Comparison of ENCODE assay signal across 8 cellular contexts in genomic region chr12:118016424-118017264, GRCh38. TPM values are rescaled to one million over a fixed set of nuclear protein-coding genes. Genes with fewer than 3 reads are reported as not detected.
A peak's percentile ranks its signal among the peaks of the same experiment; 100 is the strongest.
DNase-seq lines count a peak whose midpoint lies in the region; ATAC-seq and TF ChIP-seq lines count a peak whose summit lies in the region.

Gene RFC5 (plus strand): TSS chr12:118016703. CDS start chr12:118016828, 125 bp downstream.

- peak within 1 kb of the TSS; percentile 24 for H3K56ac ChIP-seq in IMR-90 (ENCODE audit: extremely low read depth, insufficient read depth, low read length)

- H3K9ac ChIP-seq in IMR-90 (ENCODE audit: low read depth, low read length) = peak within 1 kb of the TSS; percentile 88

- CTCF ChIA-PET in IMR-90 (lab: Yijun Ruan, JAX) (interaction anchor here (0.6 to 0.7 kb wide), 3 partner anchors 32 to 235 kb away, joined by 3 to 6 read pairs (median 4); no protein-coding TSS in a partner anchor), OCI-LY7 (lab: Charles Lee; ENCODE audit: unreplicated experiment) (interaction anchor here (0.6 kb wide), 1 partner anchor 1033 kb away, joined by 3 read pairs; no protein-coding TSS in a partner anchor)

- H4K20me1 ChIP-seq in IMR-90 (ENCODE audit: insufficient read depth, low read length) (no peaks in the 10 kb centered on the region), OCI-LY7 (ENCODE audit: insufficient read depth, low read length) (peaks cover 10% of the 10 kb centered on the region)

- H3K9me1 ChIP-seq in IMR-90 (ENCODE audit: insufficient read depth, low read length) = no peaks in the 10 kb centered on the region

- no peaks in the 10 kb centered on the region for H3K27me3 ChIP-seq in IMR-90 (ENCODE audit: control insufficient read depth, insufficient read depth, low read length)
- H3K27me3 ChIP-seq in mononuclear cell (ENCODE audit: insufficient read depth, low read length) = no peaks in the 10 kb centered on the region

- DNase-seq in DMS 273 treated with DMSO at 0.1 percent for 48 hours (lab: John Stamatoyannopoulos, UW) (peak; percentile 82), IMR-90 (peak; percentile 93), OCI-LY7 (ENCODE audit: low spot score) (peak; percentile 99), epidermal melanocyte (ENCODE audit: insufficient read length, low spot score) (peak; percentile 90)
- DNase-seq in activated CD8-positive, alpha-beta memory T cell treated with anti-CD3 and anti-CD28 coated beads, Interleukin-2, amount 50 U/mL, for 48 hours = peak; percentile 99
- peak; percentile 95 to 98 for DNase-seq in stimulated activated CD8-positive, alpha-beta memory T cell treated with anti-CD3 and anti-CD28 coated beads, Interleukin-2, amount 100 ng/mL, for 48 hours (ENCODE audit: low read depth in 2 of 2)

- POLR2A ChIA-PET in IMR-90 (lab: Charles Lee; ENCODE audit: unreplicated experiment) = interaction anchor here (0.5 kb wide), 1 partner anchor 47 kb away, joined by 4 read pairs; no protein-coding TSS in a partner anchor
- POLR2A ChIA-PET in OCI-LY7 (lab: Charles Lee) = interaction anchor here (0.6 to 1.4 kb wide), 5 partner anchors 10 to 1840 kb away, joined by 3 to 8 read pairs (median 4); no protein-coding TSS in a partner anchor

- no peak within 1 kb of the TSS for H3K18ac ChIP-seq in IMR-90 (ENCODE audit: low read depth, low read length)

- H2AFZ ChIP-seq in IMR-90 (replicated peaks; ENCODE audit: low read length, poor library complexity) = peak within 1 kb of the TSS; percentile 98
- H2AFZ ChIP-seq in OCI-LY7 (ENCODE audit: low read length) = peak within 1 kb of the TSS; percentile 60; the same call in 1 of the 2 replicates

- H2AK5ac ChIP-seq in IMR-90 (ENCODE audit: low read depth, low read length) = no peak within 1 kb of the TSS

- WGBS in IMR-90 (ENCODE audit: extremely low coverage in 2 of 2, insufficient read length in 1 of 2), 2 experiments = 0% methylated on average over 18 of the region's 61 CpGs; no CpG with 5 or more reads in 1 of the 2 experiments

- H2AK9ac ChIP-seq in IMR-90 (replicated peaks; ENCODE audit: low read depth, low read length, poor library complexity) = peak within 1 kb of the TSS; percentile 80

- BruUV-seq in IMR-90 (replicated peaks; lab: Mats Ljungman, UMichigan) (no TSS peak), OCI-LY7 (replicated peaks; lab: Mats Ljungman, UMichigan) (no TSS peak)

- H3K9me2 ChIP-seq in OCI-LY7 (ENCODE audit: insufficient read depth, low read length) = no peaks in the 10 kb centered on the region

- H4K91ac ChIP-seq in IMR-90 (ENCODE audit: insufficient read depth, low read depth, low read length) = no peak within 1 kb of the TSS; the same call in 1 of the 2 replicates

- peak within 1 kb of the TSS; percentile 61; the same call in 1 of the 2 replicates for H3K14ac ChIP-seq in IMR-90 (replicated peaks; ENCODE audit: low read depth, low read length)

- TF ChIP-seq CTCF in IMR-90 (conservative IDR thresholded peaks at IDR 0.05; ENCODE audit: low read depth, low read length) (0 out of 2 replicates have a peak, but pooled peaks have one; percentile 7), OCI-LY7 (conservative IDR thresholded peaks at IDR 0.05; ENCODE audit: low read length) (no peak)

- H3K4me2 ChIP-seq in IMR-90 (ENCODE audit: low read depth, low read length) (peak within 1 kb of the TSS; percentile 95), OCI-LY7 (ENCODE audit: low read length) (peak within 1 kb of the TSS; percentile 81)

- peak within 1 kb of the TSS; percentile 75 to 82 for H4K8ac ChIP-seq in IMR-90 (ENCODE audit: low read depth in 2 of 2, low read length in 2 of 2)

- H3K9me3 ChIP-seq in IMR-90 (ENCODE audit: control insufficient read depth, insufficient read depth, low read length) (no peaks in the 10 kb centered on the region), OCI-LY7 (ENCODE audit: low read length) (no peaks in the 10 kb centered on the region), mononuclear cell (ENCODE audit: low read depth, low read length) (no peaks in the 10 kb centered on the region)

- peak; percentile 99 for ATAC-seq in GM21528 (IDR thresholded peaks at IDR 0.05; ENCODE audit: low FRiP score, unreplicated experiment)
- peak; percentile 99 for ATAC-seq in IMR-90 (ENCODE audit: low read depth)

- peak within 1 kb of the TSS; percentile 49 for H2BK5ac ChIP-seq in IMR-90 (ENCODE audit: low read depth, low read length, poor library complexity, severe bottlenecking)

- peak within 1 kb of the TSS; percentile 69 for H3K27ac ChIP-seq in IMR-90 (ENCODE audit: insufficient read depth, low read length)
- peak within 1 kb of the TSS; percentile 36 for H3K27ac ChIP-seq in OCI-LY7 (ENCODE audit: low read depth, low read length, poor library complexity, severe bottlenecking)

- H4K5ac ChIP-seq in IMR-90 (ENCODE audit: low read depth, low read length) = peak within 1 kb of the TSS; percentile 49; the same call in 1 of the 2 replicates

- no peak for TF ChIP-seq RAD21 in IMR-90 (IDR thresholded peaks at IDR 0.05; ENCODE audit: low read length)

- H3K4me1 ChIP-seq in IMR-90 (ENCODE audit: control insufficient read depth, insufficient read depth, low read length) (no peaks in the 10 kb centered on the region), OCI-LY7 (ENCODE audit: insufficient read depth, low read length, poor library complexity, severe bottlenecking) (peaks cover 17% of the 10 kb centered on the region), mononuclear cell (ENCODE audit: insufficient read depth, low read length) (peaks cover 16% of the 10 kb centered on the region)

- peaks cover 10% of the 10 kb centered on the region in 2 experiments for H3K79me1 ChIP-seq in IMR-90 (ENCODE audit: low read depth in 1 of 2, low read length in 2 of 2)

- H3K79me2 ChIP-seq in OCI-LY7 (ENCODE audit: insufficient read depth, low read depth, low read length) = peaks cover 22% of the 10 kb centered on the region

- peak within 1 kb of the TSS; percentile 64 for H3K4ac ChIP-seq in IMR-90 (ENCODE audit: low read depth, low read length)

- dilution Hi-C loops in IMR-90 (cut with HindIII; ENCODE audit: low sequenced_read_pairs, unreplicated experiment) = no loop called here

- H3K4me3 ChIP-seq in IMR-90 (ENCODE audit: insufficient read depth, low read depth, low read length) (peak within 1 kb of the TSS; percentile 96), OCI-LY7 (ENCODE audit: low read depth, low read length, poor library complexity, severe bottlenecking) (peak within 1 kb of the TSS; percentile 94), mononuclear cell (ENCODE audit: low read length) (peak within 1 kb of the TSS; percentile 91)

- intact Hi-C loops in IMR-90 (cut with micrococcal nuclease) (loop anchor here (5.0 kb wide), 1 partner anchor 139 kb away; no protein-coding TSS in a partner anchor), OCI-LY7 (cut with micrococcal nuclease; ENCODE audit: unreplicated experiment) (no loop called here)

- H2BK120ac ChIP-seq in IMR-90 (ENCODE audit: low read depth, low read length) = no peak within 1 kb of the TSS

- no peak within 1 kb of the TSS for H2BK20ac ChIP-seq in IMR-90 (ENCODE audit: low read depth, low read length)

- H3K23ac ChIP-seq in IMR-90 (ENCODE audit: low read depth, low read length) = peak within 1 kb of the TSS; percentile 48

- no peak within 1 kb of the TSS for H2BK15ac ChIP-seq in IMR-90 (ENCODE audit: low read depth, low read length)

- in situ Hi-C loops in IMR-90 (cut with MboI; ENCODE audit: low sequenced_read_pairs) = loop anchor here (10.0 kb wide), 1 partner anchor 142 kb away; no protein-coding TSS in a partner anchor

- peaks cover 6% of the 10 kb centered on the region for H3K36me3 ChIP-seq in IMR-90 (ENCODE audit: control insufficient read depth, insufficient read depth, low read length)
- H3K36me3 ChIP-seq in OCI-LY7 (ENCODE audit: insufficient read depth, low read length) = peaks cover 40% of the 10 kb centered on the region

- TF ChIP-seq POLR2A in IMR-90 (IDR thresholded peaks at IDR 0.05; ENCODE audit: low read depth, low read length) = no peak

TF ChIP-seq in IMR-90, 13 proteins besides CTCF, POLR2A, EP300 and RAD21:
- TF ChIP-seq MAFK (IDR thresholded peaks at IDR 0.05; ENCODE audit: low read depth, low read length) = no peak
- no peak for TF ChIP-seq NFE2L2 (IDR thresholded peaks at IDR 0.05; ENCODE audit: low read depth, low read length)
- peak; percentile 95 for TF ChIP-seq MXI1 (IDR thresholded peaks at IDR 0.05; ENCODE audit: borderline replicate concordance, low read depth, low read length)
- TF ChIP-seq MAZ (IDR thresholded peaks at IDR 0.05; ENCODE audit: borderline replicate concordance, low read depth, low read length) = peak; percentile 80; the same call in 1 of the 2 replicates

RNA-seq across cellular contexts. Expression of gene RFC5, which starts in this region (rescaled TPM):
- total RNA-seq in IMR-90 (2012; rRNA removed) (20.1 and 20.6 TPM in 2 replicates), OCI-LY7 (2022) (67.0 and 68.3 TPM in 2 replicates), mononuclear cell (11.2 TPM)
- 12.8 and 14.7 TPM in 2 replicates for polyA plus RNA-seq in IMR-90 (2012; rRNA removed)
- polyA plus RNA-seq in IMR-90 (2012; cell fraction: cytosol; rRNA removed) = 5.2 and 6.3 TPM in 2 replicates
- polyA plus RNA-seq in IMR-90 (2012; cell fraction: nucleus; rRNA removed; ENCODE audit: low replicate concordance) = 17.8 and 26.5 TPM in 2 replicates
- total RNA-seq in OCI-LY7 (2014; rRNA removed; shearing (Covaris generic)) = 91.4 and 121 TPM in 2 replicates

Comparison
In these comparisons a context has a peak if more than half of its experiments do, and no peak if none do; other contexts are left out.
1. Peak in every context shown above with its lines: DNase-seq, ATAC-seq, H3K4me3 ChIP-seq and H3K27ac ChIP-seq.